12 cellular contexts compared by ENCODE assay signal in genomic region chr15:98914626-98915025, GRCh38.
DNase-seq lines count a peak whose midpoint lies in the region; ATAC-seq and TF ChIP-seq lines count a peak whose summit lies in the region.
"Had no signal": no experiment of that assay in that cellular context is flagged by ENCODE, and none has a peak within 500 bp of the region (broad histone marks: within the 10 kb centered on the region; RNA-seq: fewer than 3 reads in every experiment).

No MANE protein-coding gene starts in this region.

- CTCF ChIA-PET in WTC11 (lab: Charles Lee) = no interaction called here

- H3K9me3 Mint-ChIP-seq in WTC11 = no peaks in the 10 kb centered on the region
- H3K9me3 Mint-ChIP-seq: dendritic cell treated with granulocyte-macrophage colony-stimulating factor and Interleukin-4, amounts not matched to agents 40 ng/mL and 50 ng/mL, for 4 days had no signal

- peaks cover 75% of the 10 kb centered on the region for H3K36me3 Mint-ChIP-seq in WTC11

- no peaks in the 10 kb centered on the region for H3K9me3 ChIP-seq in thyroid gland

- H3K4me1 Mint-ChIP-seq in WTC11 = no peaks in the 10 kb centered on the region

- H3K27ac ChIP-seq in thyroid gland = peak overlapping the region; percentile 92 to 95 (median 93)
- H3K27ac ChIP-seq: KMS-11 had no signal

- H3K4me3 Mint-ChIP-seq in WTC11 = no peak overlapping the region
- H3K4me3 Mint-ChIP-seq: dendritic cell treated with granulocyte-macrophage colony-stimulating factor and Interleukin-4, amounts not matched to agents 40 ng/mL and 50 ng/mL, for 4 days had no signal

- H3K27ac Mint-ChIP-seq in WTC11 = peak overlapping the region; percentile 63; the same call in 1 of the 2 replicates

- peak in 1 of 2 donors; percentile 31 for TF ChIP-seq POLR2A in thyroid gland (IDR thresholded peaks at IDR 0.05)

- peaks cover 12 to 24% of the 10 kb centered on the region in 2 donors for H3K36me3 ChIP-seq in thyroid gland

- TF ChIP-seq CTCF in WTC11 (IDR thresholded peaks at IDR 0.05) (no peak), foreskin fibroblast (IDR thresholded peaks at IDR 0.05; ENCODE audit: low read depth, low read length) (no peak), thyroid gland (IDR thresholded peaks at IDR 0.05) (peak in 1 of 6 experiments; percentile 24)

- 33 to 43% methylated on average over 7 of the region's 7 CpGs for WGBS in thyroid gland, 2 donors

- ATAC-seq in WTC11 (no peak), HG03135 (IDR thresholded peaks at IDR 0.05; ENCODE audit: unreplicated experiment) (no peak)

- H3K27me3 Mint-ChIP-seq in WTC11 (ENCODE audit: low read depth) = no peaks in the 10 kb centered on the region
- H3K27me3 Mint-ChIP-seq: dendritic cell treated with granulocyte-macrophage colony-stimulating factor and Interleukin-4, amounts not matched to agents 40 ng/mL and 50 ng/mL, for 4 days had no signal

- H3K4me1 ChIP-seq in thyroid gland = peaks cover 55 to 63% of the 10 kb centered on the region in 2 donors

- peak; percentile 42 for DNase-seq in H4 (ENCODE audit: low spot score)
- no peak for DNase-seq in WTC11 (ENCODE audit: low spot score)
- peak; percentile 91 to 94 for DNase-seq in foreskin fibroblast
- peak; percentile 68 to 73 for DNase-seq in thyroid gland
- DNase-seq in C1 segment of cervical spinal cord (lab: John Stamatoyannopoulos, UW) = no peak
- DNase-seq in kidney tubule cell (ENCODE audit: low spot score) = no peak
- DNase-seq: activated CD8-positive, alpha-beta memory T cell treated with anti-CD3 and anti-CD28 coated beads, Interleukin-2, amount 50 U/mL, for 4 hours; NCI-H446; occipital lobe had no signal

- intact Hi-C loops in thyroid gland (cut with DNase I) = no loop called here

- H3K4me3 ChIP-seq in foreskin fibroblast (ENCODE audit: low read depth in 1 of 2, low read length in 2 of 2) = no peak overlapping the region
- no peak overlapping the region for H3K4me3 ChIP-seq in thyroid gland (replicated peaks in 1 of 3)

- H3K27me3 ChIP-seq in thyroid gland = no peaks in the 10 kb centered on the region

- POLR2A ChIA-PET in WTC11 (lab: Charles Lee) = no interaction called here

TF ChIP-seq in WTC11, 78 proteins besides CTCF, POLR2A, EP300 and RAD21:
- TF ChIP-seq ATF6 (CRISPR knock-in tag; IDR thresholded peaks at IDR 0.05) (no peak), E2F5 (CRISPR knock-in tag; IDR thresholded peaks at IDR 0.05) (no peak), ZNF219 (CRISPR knock-in tag; IDR thresholded peaks at IDR 0.05; ENCODE audit: borderline replicate concordance) (no peak), ZBTB21 (CRISPR knock-in tag; IDR thresholded peaks at IDR 0.05; ENCODE audit: borderline replicate concordance) (no peak)

Comparison
In these comparisons a context has a peak if more than half of its experiments do, and no peak if none do; other contexts are left out.
1. DNase-seq: peak in H4 (single experiment), foreskin fibroblast (2 of 2) and thyroid gland (2 of 2); none in WTC11 (single experiment), C1 segment of cervical spinal cord (0 of 14) and kidney tubule cell (single experiment).